24 cellular contexts compared by ENCODE assay signal in the genomic region with DNA sequence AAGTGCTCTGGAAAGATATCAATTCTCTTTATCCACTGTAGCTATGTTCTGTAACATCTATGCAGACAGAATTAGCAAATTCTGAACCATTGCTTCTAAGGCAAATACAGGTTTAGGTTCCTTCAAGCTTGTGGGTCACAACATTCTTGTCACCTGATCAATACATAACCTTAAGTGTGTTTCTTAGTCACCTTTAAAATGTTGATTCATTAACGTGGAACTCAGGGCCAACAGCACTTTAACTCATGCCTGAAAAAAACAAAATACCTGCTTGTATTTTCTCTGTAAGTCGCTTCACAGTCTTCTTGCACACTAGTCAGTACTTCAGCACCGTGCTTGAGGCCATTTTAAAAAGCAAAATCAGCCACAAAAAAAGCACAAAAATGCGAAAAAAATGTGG. TPM values are rescaled to one million over a fixed set of nuclear protein-coding genes. Genes with fewer than 3 reads are reported as not detected.
DNase-seq lines count a peak whose midpoint lies in the region; ATAC-seq, FAIRE-seq and TF ChIP-seq lines count a peak whose summit lies in the region.
"Had no signal": no experiment of that assay in that cellular context is flagged by ENCODE, and none has a peak within 500 bp of the region (broad histone marks: within the 10 kb centered on the region; RNA-seq: fewer than 3 reads in every experiment).

No MANE protein-coding gene starts in this region.

- H3K9ac ChIP-seq in keratinocyte (ENCODE audit: control insufficient read depth, extremely low read depth, insufficient read depth, low read length) = no peak overlapping the region

- H2AFZ ChIP-seq in keratinocyte (ENCODE audit: control insufficient read depth, low read length) = no peak overlapping the region

- H3K4me2 ChIP-seq in keratinocyte (ENCODE audit: control insufficient read depth, extremely low read depth, insufficient read depth, low read depth, low read length) = no peak overlapping the region

- no peaks in the 10 kb centered on the region for H4K20me1 ChIP-seq in keratinocyte (ENCODE audit: control insufficient read depth, extremely low read depth, insufficient read depth, low read length)

- intact Hi-C loops in A673 (cut with micrococcal nuclease; ENCODE audit: unreplicated experiment) = no loop called here

- H3K4me1 Mint-ChIP-seq in nephron progenitor cell = peaks cover 59% of the 10 kb centered on the region
- H3K4me1 Mint-ChIP-seq: CD4-positive, alpha-beta memory T cell had no signal

- TSS peak; percentile 26 for BruUV-seq in A673 (replicated peaks; lab: Mats Ljungman, UMichigan)

- no peaks in the 10 kb centered on the region for H3K9me1 ChIP-seq in keratinocyte (ENCODE audit: control insufficient read depth, extremely low read depth, insufficient read depth, low read length)

- H3K4me3 ChIP-seq in A673 (ENCODE audit: low read depth, low read length, poor library complexity, severe bottlenecking) (no peak overlapping the region), bronchial epithelial cell (ENCODE audit: low read depth, low read length) (no peak overlapping the region), keratinocyte (ENCODE audit: control insufficient read depth in 2 of 3, extremely low read depth in 1 of 3, insufficient read depth in 2 of 3, low read depth in 1 of 3, low read length in 3 of 3) (no peak overlapping the region)

- H3K27me3 Mint-ChIP-seq in nephron progenitor cell (ENCODE audit: low read depth, poor library complexity) = no peaks in the 10 kb centered on the region

- H3K27ac ChIP-seq in A673 (ENCODE audit: low read depth, low read length, poor library complexity, severe bottlenecking) (no peak overlapping the region), keratinocyte (ENCODE audit: control insufficient read depth, insufficient read depth, low read length) (no peak overlapping the region)
- H3K27ac ChIP-seq: 22Rv1 had no signal

- CTCF ChIA-PET in A673 (lab: Charles Lee) = no interaction called here

- H3K9me3 ChIP-seq in A673 (ENCODE audit: low read depth, low read length, poor library complexity, severe bottlenecking) (no peaks in the 10 kb centered on the region), keratinocyte (ENCODE audit: control insufficient read depth, low read depth, low read length) (no peaks in the 10 kb centered on the region)

- POLR2A ChIA-PET in A673 (lab: Charles Lee; ENCODE audit: low non-redundant PET) = no interaction called here

- FAIRE-seq in bronchial epithelial cell (lab: Jason Lieb, UNC) (no peak), keratinocyte (lab: Jason Lieb, UNC) (peak; percentile 52)
- FAIRE-seq: A204.1, GM12892 had no signal

- no peak for DNase-seq in A673 (ENCODE audit: low spot score)
- peak; percentile 20 for DNase-seq in bronchial epithelial cell (ENCODE audit: low read depth)
- DNase-seq in keratinocyte (ENCODE audit: low read depth, low spot score) = no peak
- no peak for DNase-seq in nephron progenitor cell
- DNase-seq in NCI-H1694 (lab: John Stamatoyannopoulos, UW) = no peak
- DNase-seq in left lobe of liver (ENCODE audit: low spot score) = no peak
- DNase-seq in GM10266 (ENCODE audit: extremely low spot score) = no peak
- DNase-seq: ACHN; C1 segment of cervical spinal cord; Calu3; CD4-positive, alpha-beta memory T cell; COR-L47; DMS53; DMS79 treated with DMSO at 0.1 percent for 48 hours; GF-D8; GOT3; H7; HCEC 1CT had no signal

- no peaks in the 10 kb centered on the region for H3K79me2 ChIP-seq in keratinocyte (ENCODE audit: control insufficient read depth, insufficient read depth, low read length)

- peaks cover 12% of the 10 kb centered on the region for H3K36me3 Mint-ChIP-seq in nephron progenitor cell (ENCODE audit: low read depth)
- H3K36me3 Mint-ChIP-seq: CD4-positive, alpha-beta memory T cell had no signal

- peak overlapping the region; percentile 43 for H3K27ac Mint-ChIP-seq in nephron progenitor cell
- H3K27ac Mint-ChIP-seq: CD4-positive, alpha-beta memory T cell had no signal

- H3K27me3 ChIP-seq in A673 (replicated peaks; ENCODE audit: insufficient read depth, low read depth, low read length, poor library complexity) (no peaks in the 10 kb centered on the region), bronchial epithelial cell (ENCODE audit: control insufficient read depth, insufficient read depth, low read length) (no peaks in the 10 kb centered on the region), keratinocyte (ENCODE audit: control insufficient read depth, extremely low read depth, insufficient read depth, low read length) (no peaks in the 10 kb centered on the region)

- ATAC-seq in left lobe of liver = no peak
- no peak for ATAC-seq in GM19023 (IDR thresholded peaks at IDR 0.05; ENCODE audit: unreplicated experiment)

- H3K4me1 ChIP-seq in A673 (ENCODE audit: insufficient read depth, low read length, poor library complexity, severe bottlenecking) = peaks cover 27% of the 10 kb centered on the region
- H3K4me1 ChIP-seq in keratinocyte (ENCODE audit: control insufficient read depth, extremely low read depth, insufficient read depth, low read length) = peaks cover 21% of the 10 kb centered on the region

- dilution Hi-C loops in keratinocyte (cut with MboI; ENCODE audit: extremely low pct_ligation_motif_present, low sequenced_read_pairs) = no loop called here

- H3K36me3 ChIP-seq in A673 (ENCODE audit: insufficient read depth, low read length, poor library complexity, severe bottlenecking) (no peaks in the 10 kb centered on the region), bronchial epithelial cell (ENCODE audit: control insufficient read depth, insufficient read depth, low read length) (no peaks in the 10 kb centered on the region), keratinocyte (ENCODE audit: control insufficient read depth in 2 of 2, extremely low read depth in 1 of 2, insufficient read depth in 2 of 2, low read length in 2 of 2) (no peaks in the 10 kb centered on the region)

- TF ChIP-seq CTCF in A673 (conservative IDR thresholded peaks at IDR 0.05; ENCODE audit: low read depth, low read length) = no peak
- no peak for TF ChIP-seq CTCF in bronchial epithelial cell (IDR thresholded peaks at IDR 0.05; ENCODE audit: insufficient read depth, low read length, severe bottlenecking)
- no peak for TF ChIP-seq CTCF in keratinocyte (optimal IDR thresholded peaks at IDR 0.05 in 1 of 3, IDR thresholded peaks at IDR 0.05 in 1 of 3, conservative IDR thresholded peaks at IDR 0.05 in 1 of 3; ENCODE audit: extremely low read depth in 1 of 3, insufficient read depth in 2 of 3, low read length in 3 of 3)
- no peak for TF ChIP-seq CTCF in nephron progenitor cell (IDR thresholded peaks at IDR 0.05)
- no peak for TF ChIP-seq CTCF in GM10266 (IDR thresholded peaks at IDR 0.05; ENCODE audit: control insufficient read depth, insufficient read depth, low read depth, missing control alignments)

- peaks cover 10% of the 10 kb centered on the region for H3K9me3 Mint-ChIP-seq in nephron progenitor cell
- H3K9me3 Mint-ChIP-seq: CD4-positive, alpha-beta memory T cell had no signal

- H3K4me3 Mint-ChIP-seq in nephron progenitor cell = no peak overlapping the region
- H3K4me3 Mint-ChIP-seq: CD4-positive, alpha-beta memory T cell had no signal

RNA-seq across cellular contexts. Expression of a gene that starts 35.2 kb away (rescaled TPM):
- total RNA-seq in A673 (2021) (4.8 and 9.2 TPM in 2 replicates), bronchial epithelial cell (under 0.01 TPM in 1 of 2 replicates, not detected in the other), left lobe of liver (0.18 TPM)
- 0.01 to 0.03 TPM in 2 of 3 replicates, not detected in the other for polyA plus RNA-seq in keratinocyte
- not detected for polyA plus RNA-seq in keratinocyte (2011; ENCODE audit: low read depth)
- not detected in 2 replicates for polyA plus RNA-seq in keratinocyte (2011; cell fraction: cytosol; rRNA removed)
- not detected in 2 replicates for polyA plus RNA-seq in keratinocyte (2011; cell fraction: nucleus; rRNA removed)
- polyA plus RNA-seq in keratinocyte (2012; ENCODE audit: low replicate concordance) = not detected in 2 replicates
- polyA minus RNA-seq in keratinocyte = 0.03 TPM in 1 of 3 replicates, not detected in the others
- not detected for polyA minus RNA-seq in keratinocyte (2011; cell fraction: cytosol; rRNA and poly(A)+ RNA removed)
- not detected in 2 replicates for polyA minus RNA-seq in keratinocyte (2011; cell fraction: nucleus; rRNA and poly(A)+ RNA removed)
- total RNA-seq: CD4-positive, alpha-beta memory T cell; G401 had no signal
- polyA plus RNA-seq: BJ; CD4-positive, alpha-beta memory T cell had no signal
